1 cellular context compared by ENCODE assay signal in genomic region chr6:27156874-27157460, GRCh38.
TF ChIP-seq lines count a peak whose summit lies in the region.

No MANE protein-coding gene starts in this region.

TF ChIP-seq in K562, 482 proteins besides CTCF, POLR2A, EP300 and RAD21 (continued from another document and continues in another):
- TF ChIP-seq VEZF1 (CRISPR knock-in tag; IDR thresholded peaks at IDR 0.05) (no peak; the same call in 1 of the 2 replicates), SMARCE1 (IDR thresholded peaks at IDR 0.05) (peak; percentile 63; the same call in 1 of the 2 replicates), ARNT (IDR thresholded peaks at IDR 0.05) (peak; percentile 71 to 88; a peak in 3 of 4 replicates), ZNF134 (CRISPR knock-in tag; conservative IDR thresholded peaks at IDR 0.05) (no peak), NKRF (IDR thresholded peaks at IDR 0.05; ENCODE audit: borderline replicate concordance) (peak; percentile 78), HMGN3 (IDR thresholded peaks at IDR 0.05; ENCODE audit: borderline replicate concordance, extremely low read depth, insufficient read length, low read depth, low read length) (no peak), MNT (conservative IDR thresholded peaks at IDR 0.05) (no peak), FOXA1 (IDR thresholded peaks at IDR 0.05; ENCODE audit: borderline replicate concordance) (no peak), RNF2 (IDR thresholded peaks at IDR 0.05) (no peak), ZBTB40 (IDR thresholded peaks at IDR 0.05) (peak; percentile 72), ZBTB40 (CRISPR knock-in tag; IDR thresholded peaks at IDR 0.05) (no peak), GATAD2A (IDR thresholded peaks at IDR 0.05) (peak; percentile 34; the same call in 1 of the 2 replicates), KDM5B (IDR thresholded peaks at IDR 0.05; ENCODE audit: insufficient replicate concordance, low read depth, low read length) (no peak), FIP1L1 (IDR thresholded peaks at IDR 0.05; ENCODE audit: low read depth, low read length, poor library complexity, severe bottlenecking) (no peak), ZNF764 (CRISPR knock-in tag; IDR thresholded peaks at IDR 0.05; ENCODE audit: low read depth) (no peak), ZNF121 (CRISPR knock-in tag; conservative IDR thresholded peaks at IDR 0.05) (peak; percentile 48; the same call in 1 of the 2 replicates), OTX1 (CRISPR knock-in tag; IDR thresholded peaks at IDR 0.05) (peak; percentile 78; the same call in 1 of the 2 replicates), ZNF717 (CRISPR knock-in tag; IDR thresholded peaks at IDR 0.05) (no peak), ARID2 (IDR thresholded peaks at IDR 0.05) (peak; percentile 78), RBBP5 (IDR thresholded peaks at IDR 0.05; ENCODE audit: borderline replicate concordance, insufficient read depth, low read length, poor library complexity, severe bottlenecking) (no peak), MTA1 (IDR thresholded peaks at IDR 0.05; ENCODE audit: borderline replicate concordance) (peak; percentile 92), EP400 (IDR thresholded peaks at IDR 0.05) (no peak), ADNP (tag; IDR thresholded peaks at IDR 0.05) (no peak), SMARCA5 (IDR thresholded peaks at IDR 0.05) (peak; percentile 81; the same call in 1 of the 2 replicates), PBX2 (CRISPR knock-in tag; IDR thresholded peaks at IDR 0.05; ENCODE audit: low read depth) (no peak), PBX2 (tag; conservative IDR thresholded peaks at IDR 0.05; ENCODE audit: low read depth) (no peak), ATF7 (IDR thresholded peaks at IDR 0.05) (no peak), MIER1 (IDR thresholded peaks at IDR 0.05; ENCODE audit: low read depth) (0 out of 2 replicates have a peak, but pooled peaks have one; percentile 59), MAFF (IDR thresholded peaks at IDR 0.05; ENCODE audit: low read length) (no peak), HBP1 (CRISPR knock-in tag; IDR thresholded peaks at IDR 0.05) (peak; percentile 83; the same call in 1 of the 2 replicates), LARP7 (IDR thresholded peaks at IDR 0.05) (peak; percentile 89), ETV5 (CRISPR knock-in tag; IDR thresholded peaks at IDR 0.05; ENCODE audit: low read depth) (no peak), CREB3 (tag; conservative IDR thresholded peaks at IDR 0.05; ENCODE audit: low read depth) (no peak), ZNF740 (CRISPR knock-in tag; IDR thresholded peaks at IDR 0.05) (no peak), ZNF740 (tag; IDR thresholded peaks at IDR 0.05) (no peak), ZC3H8 (IDR thresholded peaks at IDR 0.05) (peak; percentile 82)
